In the genomic region with DNA sequence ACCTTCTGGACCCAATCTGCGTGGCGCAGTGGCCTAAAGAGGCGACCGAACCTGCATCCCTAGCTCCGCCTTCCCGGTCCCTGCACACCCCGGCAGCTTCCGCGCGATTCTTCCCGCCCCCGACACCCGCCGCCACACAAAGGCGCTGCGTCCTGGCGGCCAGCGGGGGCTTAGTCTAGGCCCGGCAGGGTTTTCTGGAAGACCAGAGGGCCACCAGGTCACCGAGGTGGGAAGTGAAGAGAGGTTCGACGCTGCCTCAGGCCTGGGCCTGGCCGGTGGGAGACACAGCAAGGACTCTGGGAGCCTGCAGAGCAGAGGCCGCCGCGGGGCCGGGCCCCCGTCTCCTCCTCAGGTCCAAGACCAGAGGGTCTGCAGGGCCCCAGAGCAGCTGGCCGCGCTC, we compare ENCODE assay signal across 8 cellular contexts.
A peak's percentile ranks its signal among the peaks of the same experiment; 100 is the strongest.
DNase-seq lines count a peak whose midpoint lies in the region.

No MANE protein-coding gene starts in this region.

- peak; percentile 25 for DNase-seq in CD1c-positive myeloid dendritic cell (ENCODE audit: extremely low spot score)
- DNase-seq in Kasumi-1 (lab: John Stamatoyannopoulos, UW): peak; percentile 45 to 51
- peak; percentile 46 for DNase-seq in activated gamma-delta T cell treated with Interleukin-2 at 50 U/mL for 16 hours
- peak; percentile 41 for DNase-seq in iPS-NIHi11 (ENCODE audit: low spot score)
- peak; percentile 21 for DNase-seq in stimulated activated CD8-positive, alpha-beta memory T cell treated with anti-CD3 and anti-CD28 coated beads, Interleukin-12 subunit alpha, Interleukin-12 subunit beta, amount 100 ng/mL, for 1 hour (ENCODE audit: low read depth)
- no peak for DNase-seq in SIG-M5 treated with dmso at 0.1 percent for 504 hours (lab: John Stamatoyannopoulos, UW; ENCODE audit: unreplicated experiment)
- no peak for DNase-seq in NCI-H128 (lab: John Stamatoyannopoulos, UW; ENCODE audit: unreplicated experiment)
- no peak for DNase-seq in NCI-H2196 treated with DMSO at 0.1 percent for 48 hours (lab: John Stamatoyannopoulos, UW; ENCODE audit: unreplicated experiment)

Comparison
In these comparisons a context has a peak if more than half of its experiments do, and no peak if none do; other contexts are left out.
1. DNase-seq: peak in CD1c-positive myeloid dendritic cell (single experiment), Kasumi-1 (2 of 2), activated gamma-delta T cell treated with Interleukin-2 at 50 U/mL for 16 hours (single experiment), iPS-NIHi11 (single experiment) and stimulated activated CD8-positive, alpha-beta memory T cell treated with anti-CD3 and anti-CD28 coated beads, Interleukin-12 subunit alpha, Interleukin-12 subunit beta, amount 100 ng/mL, for 1 hour (single experiment); none in SIG-M5 treated with dmso at 0.1 percent for 504 hours (single experiment), NCI-H128 (single experiment) and NCI-H2196 treated with DMSO at 0.1 percent for 48 hours (single experiment).